8 cellular contexts compared by ENCODE assay signal in the genomic region with DNA sequence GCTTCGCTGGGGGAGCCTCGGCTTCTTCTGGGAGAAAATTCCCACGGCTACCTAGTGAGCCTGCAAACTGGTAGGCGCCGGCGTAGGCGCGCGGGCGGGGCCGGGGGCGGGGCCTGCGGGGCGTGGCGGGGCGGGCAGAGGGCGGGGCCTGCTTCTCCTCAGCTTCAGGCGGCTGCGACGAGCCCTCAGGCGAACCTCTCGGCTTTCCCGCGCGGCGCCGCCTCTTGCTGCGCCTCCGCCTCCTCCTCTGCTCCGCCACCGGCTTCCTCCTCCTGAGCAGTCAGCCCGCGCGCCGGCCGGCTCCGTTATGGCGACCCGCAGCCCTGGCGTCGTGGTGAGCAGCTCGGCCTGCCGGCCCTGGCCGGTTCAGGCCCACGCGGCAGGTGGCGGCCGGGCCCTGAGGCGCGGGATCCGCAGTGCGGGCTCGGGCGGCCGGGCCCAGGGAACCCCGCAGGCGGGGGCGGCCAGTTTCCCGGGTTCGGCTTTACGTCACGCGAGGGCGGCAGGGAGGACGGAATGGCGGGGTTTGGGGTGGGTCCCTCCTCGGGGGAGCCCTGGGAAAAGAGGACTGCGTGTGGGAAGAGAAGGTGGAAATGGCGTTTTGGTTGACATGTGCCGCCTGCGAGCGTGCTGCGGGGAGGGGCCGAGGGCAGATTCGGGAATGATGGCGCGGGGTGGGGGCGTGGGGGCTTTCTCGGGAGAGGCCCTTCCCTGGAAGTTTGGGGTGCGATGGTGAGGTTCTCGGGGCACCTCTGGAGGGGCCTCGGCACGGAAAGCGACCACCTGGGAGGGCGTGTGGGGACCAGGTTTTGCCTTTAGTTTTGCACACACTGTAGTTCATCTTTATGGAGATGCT. TPM values are rescaled to one million over a fixed set of nuclear protein-coding genes. Genes with fewer than 3 reads are reported as not detected.
DNase-seq lines count a peak whose midpoint lies in the region; ATAC-seq and TF ChIP-seq lines count a peak whose summit lies in the region.

Gene HPRT1 (plus strand): TSS at position 161 of the 856 bp plus-strand sequence. CDS start 147 bp downstream, at position 308.

- H3K9me3 Mint-ChIP-seq in CD8-positive, alpha-beta memory T cell: no peaks in the 10 kb centered on the region

- H3K9ac ChIP-seq in OCI-LY3 (ENCODE audit: low read length): peak within 1 kb of the TSS; percentile 76
- H3K9ac ChIP-seq in mucosa of rectum (ENCODE audit: low read depth in 1 of 2, low read length in 2 of 2): peak within 1 kb of the TSS; percentile 60 to 72

- peak; percentile 87 for ATAC-seq in GM19467 (IDR thresholded peaks at IDR 0.05; ENCODE audit: unreplicated experiment)

- peaks cover 9 to 24% (median 18%) of the 10 kb centered on the region in 3 donors for H3K4me1 Mint-ChIP-seq in CD8-positive, alpha-beta memory T cell

- H3K27ac Mint-ChIP-seq in CD8-positive, alpha-beta memory T cell: peak within 1 kb of the TSS in 7 of 8 donors; percentile 55 to 94 (median 86)

- H3K4me1 ChIP-seq in CD8-positive, alpha-beta memory T cell (ENCODE audit: insufficient read depth, low read length): peaks cover 9% of the 10 kb centered on the region
- peaks cover 5% of the 10 kb centered on the region; the same call in 1 of the 2 replicates for H3K4me1 ChIP-seq in OCI-LY3 (ENCODE audit: low read length)
- peaks cover 0 to 2% of the 10 kb centered on the region in 2 donors for H3K4me1 ChIP-seq in mucosa of rectum (ENCODE audit: control insufficient read depth in 2 of 2, insufficient read depth in 2 of 2, low read length in 2 of 2)

- H3K4me3 Mint-ChIP-seq in CD8-positive, alpha-beta memory T cell: peak within 1 kb of the TSS; percentile 92 to 97 (median 93)

- peaks cover 45% of the 10 kb centered on the region for H3K79me2 ChIP-seq in OCI-LY3 (ENCODE audit: low read length)

- H3K4me2 ChIP-seq in OCI-LY3 (ENCODE audit: low read length): peak within 1 kb of the TSS; percentile 98

- H3K36me3 ChIP-seq in CD8-positive, alpha-beta memory T cell (ENCODE audit: insufficient read depth, low read length): no peaks in the 10 kb centered on the region
- H3K36me3 ChIP-seq in OCI-LY3 (replicated peaks; ENCODE audit: low read depth, low read length): no peaks in the 10 kb centered on the region
- no peaks in the 10 kb centered on the region for H3K36me3 ChIP-seq in mucosa of rectum (ENCODE audit: control insufficient read depth in 2 of 2, insufficient read depth in 2 of 2, low read length in 2 of 2)

- no peaks in the 10 kb centered on the region for H3K9me3 ChIP-seq in CD8-positive, alpha-beta memory T cell (ENCODE audit: low read length)
- no peaks in the 10 kb centered on the region for H3K9me3 ChIP-seq in OCI-LY3 (ENCODE audit: insufficient read depth, low read length)
- no peaks in the 10 kb centered on the region for H3K9me3 ChIP-seq in mucosa of rectum (ENCODE audit: control insufficient read depth in 2 of 2, low read length in 2 of 2)

- peak within 1 kb of the TSS; percentile 58 for H3K4me3 ChIP-seq in CD8-positive, alpha-beta memory T cell (ENCODE audit: low read length)
- peak within 1 kb of the TSS; percentile 70 for H3K4me3 ChIP-seq in HL-60 (replicated peaks; ENCODE audit: insufficient read depth, low read length)
- peak within 1 kb of the TSS; percentile 88 for H3K4me3 ChIP-seq in OCI-LY3 (ENCODE audit: low read length)
- H3K4me3 ChIP-seq in epithelial cell of proximal tubule (ENCODE audit: low read depth, low read length): peak within 1 kb of the TSS; percentile 58
- H3K4me3 ChIP-seq in mucosa of rectum (ENCODE audit: low read length in 2 of 2): peak within 1 kb of the TSS; percentile 67

- H2AFZ ChIP-seq in OCI-LY3 (ENCODE audit: low read depth, low read length): no peak within 1 kb of the TSS

- no peaks in the 10 kb centered on the region for H3K27me3 ChIP-seq in CD8-positive, alpha-beta memory T cell (ENCODE audit: insufficient read depth, low read length, poor library complexity, severe bottlenecking)
- H3K27me3 ChIP-seq in HL-60 (ENCODE audit: insufficient read depth, poor library complexity, severe bottlenecking): no peaks in the 10 kb centered on the region
- no peaks in the 10 kb centered on the region for H3K27me3 ChIP-seq in OCI-LY3 (ENCODE audit: low read depth, low read length)
- H3K27me3 ChIP-seq in mucosa of rectum (ENCODE audit: control insufficient read depth in 2 of 2, insufficient read depth in 2 of 2, low read length in 2 of 2): no peaks in the 10 kb centered on the region

- CTCF ChIA-PET in CD8-positive, alpha-beta memory T cell (lab: Charles Lee): no interaction called here

- peaks cover 0 to 5% of the 10 kb centered on the region in 2 donors for H3K27me3 Mint-ChIP-seq in CD8-positive, alpha-beta memory T cell

- peak within 1 kb of the TSS; percentile 9 for H3K27ac ChIP-seq in CD8-positive, alpha-beta memory T cell (ENCODE audit: low read depth, low read length)
- H3K27ac ChIP-seq in HL-60 (replicated peaks) (peak within 1 kb of the TSS; percentile 71), OCI-LY3 (ENCODE audit: low read length) (peak within 1 kb of the TSS; percentile 53), mucosa of rectum (ENCODE audit: low read depth in 2 of 2, low read length in 2 of 2) (peak within 1 kb of the TSS; percentile 65 to 67)

- H4K20me1 ChIP-seq in OCI-LY3 (ENCODE audit: insufficient read depth, low read length): no peaks in the 10 kb centered on the region

- DNase-seq in CD8-positive, alpha-beta memory T cell: peak; percentile 70 to 83 (median 75)
- peak; percentile 56 to 80 for DNase-seq in HL-60 (ENCODE audit: low read depth in 1 of 2, low spot score in 1 of 2)
- peak; percentile 62 for DNase-seq in activated T-cell treated with anti-CD3 and anti-CD28 coated beads for 4 hours
- DNase-seq in epithelial cell of proximal tubule (ENCODE audit: low read depth): no peak
- DNase-seq in stimulated activated CD8-positive, alpha-beta memory T cell treated with anti-CD3 and anti-CD28 coated beads, Interleukin-4, amount 100 ng/mL, for 24 hours (ENCODE audit: low read depth): peak; percentile 57

- H3K36me3 Mint-ChIP-seq in CD8-positive, alpha-beta memory T cell: peaks cover 0 to 1% (median 0%) of the 10 kb centered on the region in 3 donors

- TF ChIP-seq CTCF in HL-60 (IDR thresholded peaks at IDR 0.05; ENCODE audit: insufficient read depth, low read length) (no peak), OCI-LY3 (IDR thresholded peaks at IDR 0.05; ENCODE audit: low read depth, low read length) (no peak), epithelial cell of proximal tubule (conservative IDR thresholded peaks at IDR 0.05; ENCODE audit: low read depth, low read length) (no peak)

- POLR2A ChIA-PET in CD8-positive, alpha-beta memory T cell (lab: Charles Lee): no interaction called here

RNA-seq across cellular contexts. Expression of gene HPRT1, which starts in this region (rescaled TPM):
- total RNA-seq in CD8-positive, alpha-beta memory T cell: 10 to 100 TPM; 82.4 to 84.5 TPM
- 67.1 TPM for polyA plus RNA-seq in CD8-positive, alpha-beta memory T cell
- total RNA-seq in epithelial cell of proximal tubule: 14.8 and 22.1 TPM in 2 replicates

Comparison
In these comparisons a context has a peak if more than half of its experiments do, and no peak if none do; other contexts are left out.
1. H3K27ac ChIP-seq: peak in every context shown above with its lines; median percentile 71 in HL-60; 66 in mucosa of rectum; 53 in OCI-LY3; 9 in CD8-positive, alpha-beta memory T cell.